In the genomic region with DNA sequence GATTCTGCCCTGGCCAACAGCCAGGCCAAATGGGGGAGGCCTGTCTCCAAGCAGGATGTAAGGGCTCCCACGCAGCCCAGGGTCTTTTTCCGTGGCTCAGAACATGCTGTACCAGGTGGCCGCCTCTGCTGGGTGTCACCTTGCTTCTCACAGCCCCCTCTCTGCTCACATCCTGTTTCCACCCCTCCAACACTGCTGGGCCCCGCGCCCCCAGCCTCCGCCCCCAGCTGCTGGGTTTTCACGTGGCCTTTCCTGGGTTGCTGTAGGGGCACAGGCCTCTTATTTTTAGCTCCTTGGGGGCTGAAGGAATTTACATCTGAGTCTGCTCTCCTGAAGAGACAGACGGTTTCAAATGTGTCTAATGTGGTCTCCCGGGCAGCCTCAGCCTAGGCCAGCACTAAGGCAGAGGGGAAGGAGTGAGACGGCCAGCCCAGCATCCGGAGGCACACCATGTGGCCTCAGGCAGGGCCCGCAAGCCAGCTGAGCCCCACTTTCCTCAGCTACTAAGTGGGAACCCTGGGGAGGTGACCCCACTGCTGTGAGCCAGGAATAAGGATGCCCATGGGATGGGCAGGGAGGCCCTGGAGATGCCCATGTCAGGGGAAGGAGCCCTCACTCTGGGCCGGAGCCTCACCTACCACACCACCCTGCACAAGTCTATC, we compare ENCODE assay signal across 10 cellular contexts. TPM values are rescaled to one million over a fixed set of nuclear protein-coding genes. Genes with fewer than 3 reads are reported as not detected.
A peak's percentile ranks its signal among the peaks of the same experiment; 100 is the strongest.
DNase-seq lines count a peak whose midpoint lies in the region; ATAC-seq and TF ChIP-seq lines count a peak whose summit lies in the region.
"Had no signal": no experiment of that assay in that cellular context is flagged by ENCODE, and none has a peak within 500 bp of the region (broad histone marks: within the 10 kb centered on the region; RNA-seq: fewer than 3 reads in every experiment).

No MANE protein-coding gene starts in this region.

- H3K4me3 Mint-ChIP-seq in progenitor cell of endocrine pancreas (ENCODE audit: low read depth) = no peak overlapping the region

- TF ChIP-seq POLR2A in right lobe of liver (IDR thresholded peaks at IDR 0.05) = no peak
- TF ChIP-seq POLR2A in erythroblast (IDR thresholded peaks at IDR 0.05; ENCODE audit: low read length) = no peak

- H3K4me1 ChIP-seq in right lobe of liver = no peaks in the 10 kb centered on the region

- H3K4me3 ChIP-seq in right lobe of liver = no peak overlapping the region

- H3K9me3 Mint-ChIP-seq in progenitor cell of endocrine pancreas (ENCODE audit: low read depth) = peaks cover 5% of the 10 kb centered on the region

- H3K36me3 ChIP-seq in right lobe of liver = no peaks in the 10 kb centered on the region

- no peaks in the 10 kb centered on the region for H3K9me3 ChIP-seq in right lobe of liver

- DNase-seq in GM19238 (ENCODE audit: insufficient read length, low spot score) = peak; percentile 53
- DNase-seq in activated CD8-positive, alpha-beta memory T cell treated with anti-CD3 and anti-CD28 coated beads for 24 hours = peak; percentile 95
- no peak for DNase-seq in right lobe of liver
- no peak for DNase-seq in erythroblast (lab: John Stamatoyannopoulos, UW)
- no peak for DNase-seq in NCI-H526 treated with DMSO at 0.1 percent for 48 hours (lab: John Stamatoyannopoulos, UW)
- DNase-seq in progenitor cell of endocrine pancreas (ENCODE audit: low spot score, unreplicated experiment) = no peak
- no peak for DNase-seq in NCI-H774 (lab: John Stamatoyannopoulos, UW)

- WGBS in right lobe of liver (ENCODE audit: insufficient coverage, low coverage, low lambda C conversion rate, missing lambda C conversion rate) = 58% methylated on average over 8 of the region's 13 CpGs

- H3K27ac Mint-ChIP-seq in progenitor cell of endocrine pancreas = no peak overlapping the region

- H3K27me3 ChIP-seq in right lobe of liver = no peaks in the 10 kb centered on the region

- H3K36me3 Mint-ChIP-seq in progenitor cell of endocrine pancreas (ENCODE audit: insufficient read depth) = no peaks in the 10 kb centered on the region

- peak; percentile 59 for ATAC-seq in HG03066 (IDR thresholded peaks at IDR 0.05; ENCODE audit: low read depth, unreplicated experiment)
- peak; percentile 25 to 60 (median 50) for ATAC-seq in right lobe of liver

- intact Hi-C loops in right lobe of liver (cut with DNase I) = no loop called here

- no peak for TF ChIP-seq CTCF in right lobe of liver (IDR thresholded peaks at IDR 0.05)
- TF ChIP-seq CTCF in progenitor cell of endocrine pancreas (IDR thresholded peaks at IDR 0.05; ENCODE audit: unreplicated experiment) = no peak

- H3K4me1 Mint-ChIP-seq in progenitor cell of endocrine pancreas (ENCODE audit: low read depth) = peaks cover 3% of the 10 kb centered on the region

- no peak overlapping the region for H3K27ac ChIP-seq in right lobe of liver
- H3K27ac ChIP-seq: VCaP had no signal

- H3K27me3 Mint-ChIP-seq in progenitor cell of endocrine pancreas = peaks cover 13% of the 10 kb centered on the region

RNA-seq across cellular contexts. Expression of a gene that starts 18.7 kb away (rescaled TPM):
- total RNA-seq in right lobe of liver (1 to 10 TPM in 5 of 6 experiments, under 1 TPM in 1; 0.44 to 2.5 (median 1.2) TPM), progenitor cell of endocrine pancreas (0.64 and 0.93 TPM in 2 replicates)

RNA-seq across cellular contexts. Expression of a gene that starts 25.6 kb away (rescaled TPM):
- total RNA-seq in right lobe of liver (not detected), progenitor cell of endocrine pancreas (0.29 TPM in 1 of 2 replicates, not detected in the other)
- total RNA-seq: myocyte had no signal

RNA-seq across cellular contexts. Expression of a gene that starts 44.7 kb away (rescaled TPM):
- total RNA-seq in right lobe of liver (10 to 100 TPM; 52.8 to 83.9 (median 65.4) TPM), progenitor cell of endocrine pancreas (117 and 118 TPM in 2 replicates)

RNA-seq across cellular contexts. Expression of a gene that starts 47.5 kb away (rescaled TPM):
- 1 to 10 TPM; 1.7 to 8.1 (median 3.2) TPM for total RNA-seq in right lobe of liver
- total RNA-seq in progenitor cell of endocrine pancreas = 0.69 and 0.91 TPM in 2 replicates
- total RNA-seq: myocyte had no signal

Comparison
In these comparisons a context has a peak if more than half of its experiments do, and no peak if none do; other contexts are left out.
1. DNase-seq: peak in GM19238 (single experiment) and activated CD8-positive, alpha-beta memory T cell treated with anti-CD3 and anti-CD28 coated beads for 24 hours (single experiment); none in right lobe of liver (0 of 3), erythroblast (0 of 2), NCI-H526 treated with DMSO at 0.1 percent for 48 hours (single experiment), progenitor cell of endocrine pancreas (single experiment) and NCI-H774 (single experiment).